Comparison of ENCODE assay signal across 8 cellular contexts in the genomic region with DNA sequence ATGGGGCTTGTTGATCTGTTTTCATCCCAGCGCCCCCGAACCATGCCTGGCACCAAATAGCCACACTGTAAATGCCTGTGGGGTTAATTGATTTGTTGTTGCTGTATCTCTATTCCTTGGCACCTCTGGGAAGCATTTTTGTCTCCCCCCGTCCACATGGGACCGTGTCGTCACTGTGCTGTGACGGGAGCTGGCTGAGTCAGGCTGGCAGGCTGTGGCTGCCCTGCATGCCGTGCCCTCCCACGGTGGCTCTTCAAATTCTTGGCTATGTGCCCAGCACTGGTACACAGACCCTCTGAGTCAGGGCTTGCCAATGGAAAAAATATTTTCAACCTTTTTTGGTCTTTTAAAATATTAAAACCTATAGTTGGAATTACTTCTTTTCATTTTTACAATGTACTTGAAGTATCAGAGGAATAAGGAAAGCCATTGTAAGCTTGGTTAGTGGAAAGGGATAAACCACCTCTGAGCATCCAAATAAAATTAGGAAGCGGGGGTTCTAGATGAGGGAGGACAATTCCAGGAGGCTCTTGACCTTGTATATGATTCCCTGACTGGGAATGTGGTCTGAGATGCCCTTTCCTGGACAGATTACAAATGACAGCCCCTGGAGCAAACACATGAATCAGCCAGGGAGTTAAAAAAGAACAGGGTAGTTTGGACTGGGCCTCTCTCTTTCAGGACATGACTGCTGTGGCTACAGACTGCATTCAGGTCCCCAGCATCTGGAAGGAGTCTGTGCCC.
DNase-seq lines count a peak whose midpoint lies in the region; ATAC-seq and TF ChIP-seq lines count a peak whose summit lies in the region.

No MANE protein-coding gene starts in this region.

- H3K9me3 ChIP-seq in HAP-1, result peaks cover 11% of the 10 kb centered on the region

- peaks cover 4% of the 10 kb centered on the region for H3K27me3 Mint-ChIP-seq in nephron progenitor cell (ENCODE audit: low read depth, poor library complexity)

- H3K4me1 ChIP-seq in HAP-1, result no peaks in the 10 kb centered on the region

- H3K36me3 Mint-ChIP-seq in nephron progenitor cell (ENCODE audit: low read depth), result peaks cover 67% of the 10 kb centered on the region

- in situ Hi-C loops in HAP-1 (cut with MboI; ENCODE audit: low sequenced_read_pairs), result no loop called here

- H3K36me3 ChIP-seq in HAP-1 (replicated peaks), result peaks cover 20% of the 10 kb centered on the region

- no peak for TF ChIP-seq CTCF in nephron progenitor cell (IDR thresholded peaks at IDR 0.05)

- peak; percentile 74 for DNase-seq in EH (ENCODE audit: low read depth)
- peak; percentile 85 for DNase-seq in NCI-H446 treated with DMSO at 0.1 percent for 48 hours (lab: John Stamatoyannopoulos, UW)
- peak in 35 of 56 donors; percentile 5 to 78 (median 27) for DNase-seq in amygdala (lab: John Stamatoyannopoulos, UW)
- peak; percentile 58 for DNase-seq in islet precursor cell
- DNase-seq in stimulated activated CD4-positive, alpha-beta T cell treated with anti-CD3 and anti-CD28 coated beads, TNF-alpha, amount 100 ng/mL, for 48 hours (ENCODE audit: low read depth in 3 of 3), result peak in 2 of 3 donors; percentile 29 to 52
- DNase-seq in HAP-1 (ENCODE audit: low spot score in 2 of 2), result no peak
- no peak for DNase-seq in nephron progenitor cell

- H3K4me3 ChIP-seq in HAP-1, result no peak overlapping the region

- ATAC-seq in GM18867 (IDR thresholded peaks at IDR 0.05; ENCODE audit: unreplicated experiment), result no peak

- H3K4me1 Mint-ChIP-seq in nephron progenitor cell, result peaks cover 2% of the 10 kb centered on the region

- no peak overlapping the region for H3K4me3 Mint-ChIP-seq in nephron progenitor cell

- peaks cover 37% of the 10 kb centered on the region for H3K9me3 Mint-ChIP-seq in nephron progenitor cell

- no peaks in the 10 kb centered on the region for H3K27me3 ChIP-seq in HAP-1 (ENCODE audit: low read depth)

- H3K27ac Mint-ChIP-seq in nephron progenitor cell, result no peak overlapping the region

Comparison
In these comparisons a context has a peak if more than half of its experiments do, and no peak if none do; other contexts are left out.
1. DNase-seq: peak in EH (single experiment), NCI-H446 treated with DMSO at 0.1 percent for 48 hours (single experiment), amygdala (35 of 56), islet precursor cell (single experiment) and stimulated activated CD4-positive, alpha-beta T cell treated with anti-CD3 and anti-CD28 coated beads, TNF-alpha, amount 100 ng/mL, for 48 hours (2 of 3); none in HAP-1 (0 of 2) and nephron progenitor cell (single experiment).